In the genomic region with DNA sequence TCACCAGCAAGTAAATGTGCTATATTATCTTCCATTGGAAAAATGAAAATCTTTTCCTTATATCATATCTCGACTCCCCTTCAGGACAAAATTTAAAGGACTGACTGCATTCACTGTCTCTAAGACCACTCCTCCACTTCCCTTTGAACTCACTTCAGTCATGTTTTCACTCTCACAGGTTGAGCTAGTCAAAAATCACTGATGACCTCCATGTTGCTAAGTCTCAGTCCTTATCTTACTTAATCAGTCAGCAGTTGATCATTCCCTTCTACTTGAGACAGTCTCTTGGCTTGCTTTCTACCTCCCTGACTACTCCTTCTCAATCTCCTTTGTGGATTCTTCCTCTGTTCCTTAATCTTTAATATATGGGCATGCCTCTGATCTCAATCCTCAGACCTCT, we compare ENCODE assay signal across 26 cellular contexts.
"Had no signal": no experiment of that assay in that cellular context is flagged by ENCODE, and none has a peak within 500 bp of the region (broad histone marks: within the 10 kb centered on the region; RNA-seq: fewer than 3 reads in every experiment).

No MANE protein-coding gene starts in this region.

- H3K4me3 ChIP-seq: esophagus squamous epithelium, left ventricle myocardium inferior, lower lobe of right lung, ovary, psoas muscle, sigmoid colon, stomach, thyroid gland, vagina had no signal

- H3K9me3 ChIP-seq: esophagus squamous epithelium, left ventricle myocardium inferior, lower lobe of right lung, ovary, psoas muscle, sigmoid colon, stomach, thyroid gland, vagina had no signal

- DNase-seq: dermis blood vessel endothelial cell; effector memory CD4-positive, alpha-beta T cell; erythroblast; esophagus squamous epithelium; hypothalamus; immature natural killer cell; islet precursor cell; kidney glomerular epithelial cell; left colon; left ventricle myocardium inferior; lower lobe of right lung; natural killer cell; occipital lobe; ovary; posterior cingulate gyrus; psoas muscle; right cardiac atrium; sigmoid colon; stimulated activated CD4-positive, alpha-beta T cell treated with anti-CD3 and anti-CD28 coated beads, Interleukin-2, amount 100 ng/mL, for 24 hours; stimulated activated CD4-positive, alpha-beta T cell treated with anti-CD3 and anti-CD28 coated beads, Interleukin-4, amount 100 ng/mL, for 24 hours; stimulated activated naive CD4-positive, alpha-beta T cell treated with Interleukin-2 at 50 U/mL for 16 hours; stomach; thyroid gland; trophoblast cell had no signal

- H3K27ac Mint-ChIP-seq: immature natural killer cell; natural killer cell; stimulated activated effector memory CD8-positive, alpha-beta T cell treated with anti-CD3 and anti-CD28 coated beads, Interleukin-12 subunit alpha, Interleukin-12 subunit beta, amount 100 ng/mL, for 72 hours had no signal

- H3K9me3 Mint-ChIP-seq: stimulated activated effector memory CD8-positive, alpha-beta T cell treated with anti-CD3 and anti-CD28 coated beads, Interleukin-12 subunit alpha, Interleukin-12 subunit beta, amount 100 ng/mL, for 72 hours had no signal

- H3K36me3 ChIP-seq: esophagus squamous epithelium, left ventricle myocardium inferior, lower lobe of right lung, ovary, sigmoid colon, stomach, thyroid gland, vagina had no signal

- H3K4me3 Mint-ChIP-seq: immature natural killer cell; natural killer cell; stimulated activated effector memory CD8-positive, alpha-beta T cell treated with anti-CD3 and anti-CD28 coated beads, Interleukin-12 subunit alpha, Interleukin-12 subunit beta, amount 100 ng/mL, for 72 hours had no signal

- H3K27me3 ChIP-seq: ovary, sigmoid colon, stomach, thyroid gland, vagina had no signal

- H3K4me1 ChIP-seq: esophagus squamous epithelium, left ventricle myocardium inferior, lower lobe of right lung, psoas muscle, sigmoid colon, stomach, thyroid gland, vagina had no signal

- ATAC-seq: left colon; natural killer cell; psoas muscle; right cardiac atrium; stimulated activated effector memory CD8-positive, alpha-beta T cell treated with anti-CD3 and anti-CD28 coated beads, Interleukin-12 subunit alpha, Interleukin-12 subunit beta, amount 100 ng/mL, for 72 hours had no signal

- H3K4me1 Mint-ChIP-seq: immature natural killer cell, natural killer cell had no signal

- H3K27ac ChIP-seq: esophagus squamous epithelium, left ventricle myocardium inferior, lower lobe of right lung, ovary, psoas muscle, sigmoid colon, stomach, thyroid gland, vagina had no signal
